In the genomic region with DNA sequence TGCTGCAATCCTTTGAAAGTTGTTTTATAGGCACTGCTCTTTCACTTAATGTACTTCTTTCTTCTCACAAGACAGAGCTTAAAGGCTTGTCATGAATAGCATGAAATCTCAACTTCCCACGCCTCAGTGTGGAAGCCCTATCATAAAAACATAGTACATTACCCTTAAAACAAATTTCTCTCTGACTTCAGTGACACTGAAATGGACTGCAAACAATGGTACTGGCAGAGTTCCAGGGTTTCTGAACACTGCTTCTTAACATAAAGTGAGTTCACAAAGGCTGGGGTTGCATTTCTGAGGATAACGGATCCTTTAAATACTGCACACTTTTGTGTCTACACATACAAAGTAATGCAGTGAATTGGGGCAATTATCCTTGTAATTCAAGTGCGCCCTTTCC, we compare ENCODE assay signal across 1 cellular context.
TF ChIP-seq lines count a peak whose summit lies in the region.

No MANE protein-coding gene starts in this region.

TF ChIP-seq in HepG2, 621 proteins besides CTCF, POLR2A, EP300 and RAD21:
- TF ChIP-seq SOX6 (IDR thresholded peaks at IDR 0.05), result no peak
- 0 out of 2 replicates have a peak, but pooled peaks have one; percentile 19 for TF ChIP-seq SOX6 (CRISPR knock-in tag; IDR thresholded peaks at IDR 0.05)
- TF ChIP-seq PHF20 (CRISPR knock-in tag; IDR thresholded peaks at IDR 0.05), result no peak
